In genomic region chr1:165914136-165914798, GRCh38 we compare ENCODE assay signal across 8 cellular contexts.
DNase-seq lines count a peak whose midpoint lies in the region; ATAC-seq and TF ChIP-seq lines count a peak whose summit lies in the region.

No MANE protein-coding gene starts in this region.

- peak; percentile 84 for ATAC-seq in GM21381 (IDR thresholded peaks at IDR 0.05; ENCODE audit: unreplicated experiment)
- peak; percentile 89 for ATAC-seq in naive thymus-derived CD4-positive, alpha-beta T cell

- TF ChIP-seq POLR2A in erythroblast (IDR thresholded peaks at IDR 0.05; ENCODE audit: low read length) = no peak

- no peaks in the 10 kb centered on the region for H3K9me3 ChIP-seq in naive thymus-derived CD4-positive, alpha-beta T cell (ENCODE audit: control insufficient read depth in 2 of 3, low read length in 3 of 3)

- no peaks in the 10 kb centered on the region for H3K27me3 ChIP-seq in HL-60 (ENCODE audit: insufficient read depth, poor library complexity, severe bottlenecking)
- H3K27me3 ChIP-seq in naive thymus-derived CD4-positive, alpha-beta T cell (ENCODE audit: control insufficient read depth in 2 of 2, insufficient read depth in 2 of 2, low read length in 2 of 2) = no peaks in the 10 kb centered on the region

- POLR2A ChIA-PET in naive thymus-derived CD4-positive, alpha-beta T cell (lab: Charles Lee) = interaction anchor here (0.8 kb wide), 1 partner anchor 315 kb away, joined by 3 read pairs; no protein-coding TSS in a partner anchor

- H3K4me3 Mint-ChIP-seq in naive thymus-derived CD4-positive, alpha-beta T cell = no peak overlapping the region

- H3K4me1 Mint-ChIP-seq in naive thymus-derived CD4-positive, alpha-beta T cell = peaks cover 0 to 4% (median 2%) of the 10 kb centered on the region in 7 donors

- intact Hi-C loops in naive thymus-derived CD4-positive, alpha-beta T cell (cut with micrococcal nuclease) = loop anchor here (1.0 to 10.0 kb wide), 9 partner anchors 85 to 549 kb away; no protein-coding TSS in a partner anchor

- DNase-seq in DMS114 treated with DMSO at 0.1 percent for 48 hours (lab: John Stamatoyannopoulos, UW; ENCODE audit: unreplicated experiment) = peak; percentile 69
- DNase-seq in HL-60 (ENCODE audit: low read depth in 1 of 2, low spot score in 1 of 2) = peak; percentile 22 to 68
- peak; percentile 20 for DNase-seq in NOMO-1 treated with dmso at 0.1 percent for 144 hours (lab: John Stamatoyannopoulos, UW; ENCODE audit: unreplicated experiment)
- DNase-seq in activated CD8-positive, alpha-beta memory T cell treated with anti-CD3 and anti-CD28 coated beads, Interleukin-2, amount 50 U/mL, for 24 hours (ENCODE audit: extremely low read depth) = peak; percentile 20
- DNase-seq in erythroblast (lab: John Stamatoyannopoulos, UW) = peak; percentile 77 to 87
- peak; percentile 23 to 76 (median 64) for DNase-seq in naive thymus-derived CD4-positive, alpha-beta T cell
- DNase-seq in substantia nigra (lab: John Stamatoyannopoulos, UW) = peak in 40 of 49 donors; percentile 4 to 76 (median 39)

- H3K9me3 Mint-ChIP-seq in naive thymus-derived CD4-positive, alpha-beta T cell = no peaks in the 10 kb centered on the region

- no peak overlapping the region for H3K27ac ChIP-seq in HL-60 (replicated peaks)
- no peak overlapping the region for H3K27ac ChIP-seq in naive thymus-derived CD4-positive, alpha-beta T cell (ENCODE audit: low read depth, low read length)
- no peak overlapping the region for H3K27ac ChIP-seq in substantia nigra (ENCODE audit: low read depth, low read length, poor library complexity, severe bottlenecking)

- H3K27ac Mint-ChIP-seq in naive thymus-derived CD4-positive, alpha-beta T cell = no peak overlapping the region

- H3K36me3 ChIP-seq in naive thymus-derived CD4-positive, alpha-beta T cell (ENCODE audit: control insufficient read depth in 2 of 3, insufficient read depth in 3 of 3, low read length in 3 of 3) = no peaks in the 10 kb centered on the region

- peaks cover 0 to 5% (median 0%) of the 10 kb centered on the region in 5 donors for H3K27me3 Mint-ChIP-seq in naive thymus-derived CD4-positive, alpha-beta T cell

- no peaks in the 10 kb centered on the region for H3K4me1 ChIP-seq in naive thymus-derived CD4-positive, alpha-beta T cell (ENCODE audit: control insufficient read depth in 2 of 2, insufficient read depth in 2 of 2, low read length in 2 of 2)

- peak; percentile 69 for TF ChIP-seq CTCF in HL-60 (IDR thresholded peaks at IDR 0.05; ENCODE audit: insufficient read depth, low read length)

- no peak overlapping the region for H3K4me3 ChIP-seq in HL-60 (replicated peaks; ENCODE audit: insufficient read depth, low read length)
- no peak overlapping the region for H3K4me3 ChIP-seq in naive thymus-derived CD4-positive, alpha-beta T cell (ENCODE audit: low read length)

- CTCF ChIA-PET in naive thymus-derived CD4-positive, alpha-beta T cell (lab: Charles Lee) = interaction anchor here (0.6 to 4.6 kb wide), 9 partner anchors 8 to 522 kb away, joined by 3 to 66 read pairs (median 3); no protein-coding TSS in a partner anchor

- H3K36me3 Mint-ChIP-seq in naive thymus-derived CD4-positive, alpha-beta T cell = no peaks in the 10 kb centered on the region

Comparison
In these comparisons a context has a peak if more than half of its experiments do, and no peak if none do; other contexts are left out.
1. DNase-seq: peak in every context shown above with its lines; median percentile 82 in erythroblast; 69 in DMS114 treated with DMSO at 0.1 percent for 48 hours; 64 in naive thymus-derived CD4-positive, alpha-beta T cell; 45 in HL-60; 39 in substantia nigra; 20 in NOMO-1 treated with dmso at 0.1 percent for 144 hours; 20 in activated CD8-positive, alpha-beta memory T cell treated with anti-CD3 and anti-CD28 coated beads, Interleukin-2, amount 50 U/mL, for 24 hours.